In the genomic region with DNA sequence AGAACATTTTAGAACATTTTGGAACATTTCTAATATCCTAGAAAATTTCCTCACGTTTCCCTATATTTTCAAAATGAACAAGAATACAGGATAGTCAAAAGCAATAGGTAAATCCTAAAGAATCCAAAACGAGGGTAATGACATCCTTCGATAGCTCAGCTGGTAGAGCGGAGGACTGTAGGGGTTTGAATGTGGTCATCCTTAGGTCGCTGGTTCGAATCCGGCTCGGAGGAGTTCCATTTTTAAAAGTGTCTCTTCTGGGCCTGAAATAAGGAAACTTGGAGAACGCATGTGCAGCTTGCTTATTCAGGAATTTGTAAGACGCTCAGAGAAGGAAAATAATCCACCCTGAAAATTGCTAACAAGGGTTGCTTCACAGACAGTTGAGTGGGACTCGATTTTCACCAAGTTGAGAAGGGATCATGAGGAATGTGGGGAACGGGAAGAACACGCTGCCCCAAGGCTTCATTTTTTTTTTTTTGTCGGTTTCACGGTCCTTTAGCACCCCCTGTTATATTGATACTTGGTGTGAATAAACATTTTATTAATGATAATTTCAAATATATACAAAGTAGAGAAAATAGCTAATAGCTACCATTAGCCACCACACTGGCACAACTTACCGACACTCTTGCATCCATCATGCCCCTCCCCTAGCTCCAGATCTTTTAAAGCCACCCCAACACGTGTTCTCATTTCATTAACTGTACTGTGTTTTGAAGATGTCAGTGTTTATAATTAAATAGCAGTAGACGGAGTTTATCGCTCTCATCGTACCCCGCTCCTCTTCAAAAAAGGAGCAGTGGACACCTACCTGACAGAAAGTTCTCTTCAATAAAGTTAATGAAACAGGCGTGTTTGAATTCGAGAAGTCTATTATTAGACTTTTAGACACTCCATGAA, we compare ENCODE assay signal across 8 cellular contexts. TPM values are rescaled to one million over a fixed set of nuclear protein-coding genes. Genes with fewer than 3 reads are reported as not detected.
DNase-seq lines count a peak whose midpoint lies in the region; ATAC-seq and TF ChIP-seq lines count a peak whose summit lies in the region.

No MANE protein-coding gene starts in this region.

- H3K9me3 ChIP-seq in heart left ventricle = no peaks in the 10 kb centered on the region

- H3K27me3 ChIP-seq in heart left ventricle = peaks cover 3 to 45% (median 21%) of the 10 kb centered on the region in 9 donors

- peaks cover 19% of the 10 kb centered on the region for H3K36me3 Mint-ChIP-seq in T-cell

- no peak for DNase-seq in heart left ventricle
- DNase-seq in Right ventricle myocardium superior = no peak
- DNase-seq in OCI-M1 (lab: John Stamatoyannopoulos, UW) = peak; percentile 96
- DNase-seq in cerebellar cortex (ENCODE audit: low spot score) = peak; percentile 74
- DNase-seq in myocyte (ENCODE audit: low read depth) = peak; percentile 9
- no peak for DNase-seq in T-cell
- DNase-seq in left lobe of liver (ENCODE audit: low spot score) = no peak

- TF ChIP-seq POLR2A in heart left ventricle (IDR thresholded peaks at IDR 0.05) = no peak

- peak overlapping the region in 10 of 12 donors; percentile 67 to 96 (median 87) for H3K4me3 ChIP-seq in heart left ventricle

- H3K27me3 Mint-ChIP-seq in T-cell = peaks cover 23 to 32% of the 10 kb centered on the region in 2 donors

- POLR2A ChIA-PET in T-cell (lab: Charles Lee) = interaction anchor here in 1 of 2 donors (0.5 kb wide), 2 partner anchors 436 to 1296 kb away, joined by 4 to 5 read pairs; no protein-coding TSS in a partner anchor

- H3K27ac ChIP-seq in heart left ventricle = peak overlapping the region in 10 of 12 donors; percentile 84 to 94 (median 88)

- H3K4me1 Mint-ChIP-seq in T-cell = peaks cover 0 to 27% (median 21%) of the 10 kb centered on the region in 3 donors

- WGBS in heart left ventricle, 4 donors = 23 to 31% (median 29%) methylated on average over 23 of the region's 23 CpGs

- peaks cover 0 to 36% (median 13%) of the 10 kb centered on the region in 12 donors for H3K4me1 ChIP-seq in heart left ventricle

- ATAC-seq in heart left ventricle (no peak), Right ventricle myocardium superior (ENCODE audit: poor library complexity) (no peak), HG03571 (IDR thresholded peaks at IDR 0.05; ENCODE audit: unreplicated experiment) (no peak), T-cell (replicated peaks in 1 of 4) (no peak), left lobe of liver (no peak)

- H3K9me3 Mint-ChIP-seq in T-cell = no peaks in the 10 kb centered on the region

- no peak for TF ChIP-seq CTCF in heart left ventricle (IDR thresholded peaks at IDR 0.05)

- no peak overlapping the region for H3K27ac Mint-ChIP-seq in T-cell

- CTCF ChIA-PET in T-cell (lab: Charles Lee) = interaction anchor here (0.5 to 2.4 kb wide), 19 partner anchors 9 to 532 kb away, joined by 3 to 31 read pairs (median 5); partner anchors contain the start of gene HMGN4 (in 1 of the 2)

- intact Hi-C loops in heart left ventricle (cut with DNase I) = loop anchor here (1.0 to 10.0 kb wide), 11 partner anchors 22 to 1270 kb away; a partner anchor contains a TSS
- intact Hi-C loops in Right ventricle myocardium superior (cut with DNase I) = loop anchor here (5.0 kb wide), 1 partner anchor 253 kb away; no protein-coding TSS in a partner anchor

- peak overlapping the region in 1 of 3 donors; percentile 19 for H3K4me3 Mint-ChIP-seq in T-cell

- H3K36me3 ChIP-seq in heart left ventricle = peaks cover 0 to 22% (median 20%) of the 10 kb centered on the region in 9 donors

RNA-seq across cellular contexts. Expression of gene ABT1, which starts 1.8 kb away (rescaled TPM):
- total RNA-seq in heart left ventricle (10 to 100 TPM in 2 of 9 donors, 1 to 10 TPM in 7; 7.2 to 10.8 (median 8.2) TPM), Right ventricle myocardium superior (7.4 TPM), myocyte (9.5 and 13.4 TPM in 2 replicates), T-cell (10 to 100 TPM; 27.6 to 36.4 (median 35.6) TPM), left lobe of liver (7.3 TPM)
- polyA plus RNA-seq in heart left ventricle = 10 to 100 TPM in 1 of 2 donors, 1 to 10 TPM in 1; 7.1 to 12.0 TPM
- 10.4 TPM for polyA plus RNA-seq in myocyte (2012)

RNA-seq across cellular contexts. Expression of gene HMGN4, which starts 56.8 kb away (rescaled TPM):
- 10 to 100 TPM; 22.4 to 34.7 (median 32.1) TPM for total RNA-seq in heart left ventricle
- polyA plus RNA-seq in heart left ventricle = 10 to 100 TPM in 1 of 2 donors, 1 to 10 TPM in 1; 5.8 to 52.8 TPM
- total RNA-seq in Right ventricle myocardium superior = 25.1 TPM
- 57.1 and 57.8 TPM in 2 replicates for total RNA-seq in myocyte
- polyA plus RNA-seq in myocyte (2012) = 40.4 TPM
- 10 to 100 TPM; 49.2 to 92.5 (median 62.7) TPM for total RNA-seq in T-cell
- total RNA-seq in left lobe of liver = 4.7 TPM

Comparison
In these comparisons a context has a peak if more than half of its experiments do, and no peak if none do; other contexts are left out.
1. DNase-seq: peak in OCI-M1 (single experiment), cerebellar cortex (single experiment) and myocyte (single experiment); none in heart left ventricle (0 of 5), Right ventricle myocardium superior (single experiment), T-cell (0 of 34) and left lobe of liver (single experiment).